In the genomic region with DNA sequence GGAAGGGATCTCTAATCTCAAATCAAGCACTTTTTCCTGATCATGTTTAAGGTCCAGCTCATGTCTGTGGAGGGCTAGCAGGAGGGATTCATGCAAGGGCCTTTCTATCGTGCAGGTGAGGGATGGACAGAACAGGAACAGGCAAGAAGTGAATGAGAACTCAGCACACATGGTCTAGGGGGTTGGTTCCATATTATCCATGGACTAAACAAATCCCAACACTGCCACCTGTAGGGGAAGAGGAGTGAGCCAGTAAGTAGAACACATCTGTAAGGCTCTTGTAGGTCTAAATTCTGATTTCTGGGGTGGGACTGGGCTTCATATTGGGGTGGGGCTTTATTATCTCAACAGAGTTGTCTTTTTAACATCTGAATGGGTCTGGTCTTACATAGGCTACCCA, we compare ENCODE assay signal across 1 cellular context.
TF ChIP-seq lines count a peak whose summit lies in the region.

No MANE protein-coding gene starts in this region.

TF ChIP-seq in H1, 55 proteins besides CTCF, POLR2A, EP300 and RAD21 (continued from another document):
- TF ChIP-seq, protein P1, sequence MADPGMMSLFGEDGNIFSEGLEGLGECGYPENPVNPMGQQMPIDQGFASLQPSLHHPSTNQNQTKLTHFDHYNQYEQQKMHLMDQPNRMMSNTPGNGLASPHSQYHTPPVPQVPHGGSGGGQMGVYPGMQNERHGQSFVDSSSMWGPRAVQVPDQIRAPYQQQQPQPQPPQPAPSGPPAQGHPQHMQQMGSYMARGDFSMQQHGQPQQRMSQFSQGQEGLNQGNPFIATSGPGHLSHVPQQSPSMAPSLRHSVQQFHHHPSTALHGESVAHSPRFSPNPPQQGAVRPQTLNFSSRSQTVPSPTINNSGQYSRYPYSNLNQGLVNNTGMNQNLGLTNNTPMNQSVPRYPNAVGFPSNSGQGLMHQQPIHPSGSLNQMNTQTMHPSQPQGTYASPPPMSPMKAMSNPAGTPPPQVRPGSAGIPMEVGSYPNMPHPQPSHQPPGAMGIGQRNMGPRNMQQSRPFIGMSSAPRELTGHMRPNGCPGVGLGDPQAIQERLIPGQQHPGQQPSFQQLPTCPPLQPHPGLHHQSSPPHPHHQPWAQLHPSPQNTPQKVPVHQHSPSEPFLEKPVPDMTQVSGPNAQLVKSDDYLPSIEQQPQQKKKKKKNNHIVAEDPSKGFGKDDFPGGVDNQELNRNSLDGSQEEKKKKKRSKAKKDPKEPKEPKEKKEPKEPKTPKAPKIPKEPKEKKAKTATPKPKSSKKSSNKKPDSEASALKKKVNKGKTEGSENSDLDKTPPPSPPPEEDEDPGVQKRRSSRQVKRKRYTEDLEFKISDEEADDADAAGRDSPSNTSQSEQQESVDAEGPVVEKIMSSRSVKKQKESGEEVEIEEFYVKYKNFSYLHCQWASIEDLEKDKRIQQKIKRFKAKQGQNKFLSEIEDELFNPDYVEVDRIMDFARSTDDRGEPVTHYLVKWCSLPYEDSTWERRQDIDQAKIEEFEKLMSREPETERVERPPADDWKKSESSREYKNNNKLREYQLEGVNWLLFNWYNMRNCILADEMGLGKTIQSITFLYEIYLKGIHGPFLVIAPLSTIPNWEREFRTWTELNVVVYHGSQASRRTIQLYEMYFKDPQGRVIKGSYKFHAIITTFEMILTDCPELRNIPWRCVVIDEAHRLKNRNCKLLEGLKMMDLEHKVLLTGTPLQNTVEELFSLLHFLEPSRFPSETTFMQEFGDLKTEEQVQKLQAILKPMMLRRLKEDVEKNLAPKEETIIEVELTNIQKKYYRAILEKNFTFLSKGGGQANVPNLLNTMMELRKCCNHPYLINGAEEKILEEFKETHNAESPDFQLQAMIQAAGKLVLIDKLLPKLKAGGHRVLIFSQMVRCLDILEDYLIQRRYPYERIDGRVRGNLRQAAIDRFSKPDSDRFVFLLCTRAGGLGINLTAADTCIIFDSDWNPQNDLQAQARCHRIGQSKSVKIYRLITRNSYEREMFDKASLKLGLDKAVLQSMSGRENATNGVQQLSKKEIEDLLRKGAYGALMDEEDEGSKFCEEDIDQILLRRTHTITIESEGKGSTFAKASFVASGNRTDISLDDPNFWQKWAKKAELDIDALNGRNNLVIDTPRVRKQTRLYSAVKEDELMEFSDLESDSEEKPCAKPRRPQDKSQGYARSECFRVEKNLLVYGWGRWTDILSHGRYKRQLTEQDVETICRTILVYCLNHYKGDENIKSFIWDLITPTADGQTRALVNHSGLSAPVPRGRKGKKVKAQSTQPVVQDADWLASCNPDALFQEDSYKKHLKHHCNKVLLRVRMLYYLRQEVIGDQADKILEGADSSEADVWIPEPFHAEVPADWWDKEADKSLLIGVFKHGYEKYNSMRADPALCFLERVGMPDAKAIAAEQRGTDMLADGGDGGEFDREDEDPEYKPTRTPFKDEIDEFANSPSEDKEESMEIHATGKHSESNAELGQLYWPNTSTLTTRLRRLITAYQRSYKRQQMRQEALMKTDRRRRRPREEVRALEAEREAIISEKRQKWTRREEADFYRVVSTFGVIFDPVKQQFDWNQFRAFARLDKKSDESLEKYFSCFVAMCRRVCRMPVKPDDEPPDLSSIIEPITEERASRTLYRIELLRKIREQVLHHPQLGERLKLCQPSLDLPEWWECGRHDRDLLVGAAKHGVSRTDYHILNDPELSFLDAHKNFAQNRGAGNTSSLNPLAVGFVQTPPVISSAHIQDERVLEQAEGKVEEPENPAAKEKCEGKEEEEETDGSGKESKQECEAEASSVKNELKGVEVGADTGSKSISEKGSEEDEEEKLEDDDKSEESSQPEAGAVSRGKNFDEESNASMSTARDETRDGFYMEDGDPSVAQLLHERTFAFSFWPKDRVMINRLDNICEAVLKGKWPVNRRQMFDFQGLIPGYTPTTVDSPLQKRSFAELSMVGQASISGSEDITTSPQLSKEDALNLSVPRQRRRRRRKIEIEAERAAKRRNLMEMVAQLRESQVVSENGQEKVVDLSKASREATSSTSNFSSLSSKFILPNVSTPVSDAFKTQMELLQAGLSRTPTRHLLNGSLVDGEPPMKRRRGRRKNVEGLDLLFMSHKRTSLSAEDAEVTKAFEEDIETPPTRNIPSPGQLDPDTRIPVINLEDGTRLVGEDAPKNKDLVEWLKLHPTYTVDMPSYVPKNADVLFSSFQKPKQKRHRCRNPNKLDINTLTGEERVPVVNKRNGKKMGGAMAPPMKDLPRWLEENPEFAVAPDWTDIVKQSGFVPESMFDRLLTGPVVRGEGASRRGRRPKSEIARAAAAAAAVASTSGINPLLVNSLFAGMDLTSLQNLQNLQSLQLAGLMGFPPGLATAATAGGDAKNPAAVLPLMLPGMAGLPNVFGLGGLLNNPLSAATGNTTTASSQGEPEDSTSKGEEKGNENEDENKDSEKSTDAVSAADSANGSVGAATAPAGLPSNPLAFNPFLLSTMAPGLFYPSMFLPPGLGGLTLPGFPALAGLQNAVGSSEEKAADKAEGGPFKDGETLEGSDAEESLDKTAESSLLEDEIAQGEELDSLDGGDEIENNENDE (IDR thresholded peaks at IDR 0.05; ENCODE audit: insufficient replicate concordance, low read length) = no peak
- TF ChIP-seq SRF (IDR thresholded peaks at IDR 0.05; ENCODE audit: low read depth, low read length) (no peak), KDM4A (IDR thresholded peaks at IDR 0.05; ENCODE audit: low read depth, low read length, severe bottlenecking) (no peak), EGR1 (IDR thresholded peaks at IDR 0.05; ENCODE audit: borderline replicate concordance, low read depth, low read length) (no peak), RFX5 (IDR thresholded peaks at IDR 0.05; ENCODE audit: borderline replicate concordance, low read depth, low read length) (no peak), TBP (IDR thresholded peaks at IDR 0.05; ENCODE audit: low read depth, low read length) (no peak), SP1 (IDR thresholded peaks at IDR 0.05; ENCODE audit: low read depth, low read length) (no peak)
